Comparison of ENCODE assay signal across 1 cellular context in genomic region chr12:57416039-57416996, GRCh38.
A peak's percentile ranks its signal among the peaks of the same experiment; 100 is the strongest.
TF ChIP-seq lines count a peak whose summit lies in the region.

No MANE protein-coding gene starts in this region.

TF ChIP-seq in HEK293, 187 proteins besides CTCF, POLR2A, EP300 and RAD21 (continued from another document and continues in another):
- TF ChIP-seq ZNF324 (tag by site-specific recombination; IDR thresholded peaks at IDR 0.05) (no peak), KLF9 (tag by site-specific recombination; IDR thresholded peaks at IDR 0.05; ENCODE audit: low read depth) (no peak), ZNF16 (tag by site-specific recombination; IDR thresholded peaks at IDR 0.05; ENCODE audit: low read depth) (no peak), OSR2 (tag by site-specific recombination; IDR thresholded peaks at IDR 0.05) (peak; percentile 39; the same call in 1 of the 2 replicates), ZNF362 (tag by site-specific recombination; IDR thresholded peaks at IDR 0.05) (peak; percentile 84), SP7 (tag by site-specific recombination; IDR thresholded peaks at IDR 0.05) (peak; percentile 87), ZNF121 (tag by site-specific recombination; IDR thresholded peaks at IDR 0.05) (peak; percentile 68; the same call in 1 of the 2 replicates), ZNF391 (tag by site-specific recombination; IDR thresholded peaks at IDR 0.05; ENCODE audit: borderline replicate concordance, low read depth) (no peak), ZNF626 (tag by site-specific recombination; IDR thresholded peaks at IDR 0.05) (no peak), ZBTB44 (tag by site-specific recombination; IDR thresholded peaks at IDR 0.05) (no peak), KLF16 (tag by site-specific recombination; IDR thresholded peaks at IDR 0.05) (no peak), ZNF830 (tag by site-specific recombination; IDR thresholded peaks at IDR 0.05; ENCODE audit: low read depth) (no peak), ZBTB49 (tag by site-specific recombination; IDR thresholded peaks at IDR 0.05; ENCODE audit: low read depth) (no peak), ZNF670 (tag by site-specific recombination; IDR thresholded peaks at IDR 0.05; ENCODE audit: low read depth) (no peak), ZNF211 (tag by site-specific recombination; IDR thresholded peaks at IDR 0.05; ENCODE audit: low read depth) (no peak), ZNF10 (tag by site-specific recombination; IDR thresholded peaks at IDR 0.05) (no peak), ZBTB21 (tag by site-specific recombination; IDR thresholded peaks at IDR 0.05) (no peak), ZBTB11 (tag by site-specific recombination; conservative IDR thresholded peaks at IDR 0.05; ENCODE audit: low read depth) (no peak), ZNF449 (tag by site-specific recombination; IDR thresholded peaks at IDR 0.05) (no peak), ZNF148 (tag by site-specific recombination; IDR thresholded peaks at IDR 0.05; ENCODE audit: borderline replicate concordance) (no peak), ZNF175 (tag by site-specific recombination; IDR thresholded peaks at IDR 0.05) (no peak), ZNF394 (tag by site-specific recombination; IDR thresholded peaks at IDR 0.05; ENCODE audit: borderline replicate concordance) (peak; percentile 35; the same call in 1 of the 2 replicates), ZNF677 (tag by site-specific recombination; IDR thresholded peaks at IDR 0.05) (no peak), REPIN1 (tag by site-specific recombination; IDR thresholded peaks at IDR 0.05; ENCODE audit: low read depth) (no peak), KLF17 (tag by site-specific recombination; IDR thresholded peaks at IDR 0.05) (no peak), ZNF530 (tag by site-specific recombination; IDR thresholded peaks at IDR 0.05; ENCODE audit: low read depth) (no peak), ZEB2 (tag by site-specific recombination; IDR thresholded peaks at IDR 0.05) (no peak), ZBTB48 (tag by site-specific recombination; IDR thresholded peaks at IDR 0.05) (no peak), PATZ1 (tag by site-specific recombination; IDR thresholded peaks at IDR 0.05) (peak; percentile 61), ZNF549 (tag by site-specific recombination; IDR thresholded peaks at IDR 0.05) (no peak), SCRT2 (tag by site-specific recombination; IDR thresholded peaks at IDR 0.05) (peak; percentile 34; the same call in 1 of the 2 replicates), ZNF366 (tag by site-specific recombination; conservative IDR thresholded peaks at IDR 0.05) (peak; percentile 71), ZFP3 (tag by site-specific recombination; IDR thresholded peaks at IDR 0.05; ENCODE audit: low read depth) (no peak), ZFP37 (tag by site-specific recombination; IDR thresholded peaks at IDR 0.05) (0 out of 2 replicates have a peak, but pooled peaks have one; percentile 53), ZSCAN23 (tag by site-specific recombination; IDR thresholded peaks at IDR 0.05) (no peak), AEBP2 (tag by site-specific recombination; IDR thresholded peaks at IDR 0.05; ENCODE audit: borderline replicate concordance) (no peak), ZNF274 (IDR thresholded peaks at IDR 0.05; ENCODE audit: low read length) (no peak), ZNF274 (tag by site-specific recombination; IDR thresholded peaks at IDR 0.05; ENCODE audit: borderline replicate concordance) (no peak), ZBTB7A (tag by site-specific recombination; IDR thresholded peaks at IDR 0.05; ENCODE audit: low read depth) (no peak), ZNF76 (tag by site-specific recombination; IDR thresholded peaks at IDR 0.05; ENCODE audit: borderline replicate concordance, low read depth) (no peak), ZNF341 (tag by site-specific recombination; IDR thresholded peaks at IDR 0.05; ENCODE audit: low read depth) (no peak), SP2 (tag by site-specific recombination; IDR thresholded peaks at IDR 0.05) (no peak), ZNF157 (tag by site-specific recombination; IDR thresholded peaks at IDR 0.05) (no peak), ZSCAN30 (tag by site-specific recombination; IDR thresholded peaks at IDR 0.05) (no peak), ZNF785 (tag by site-specific recombination; IDR thresholded peaks at IDR 0.05) (no peak), MEIS1 (CRISPR knock-in tag; IDR thresholded peaks at IDR 0.05; ENCODE audit: borderline replicate concordance) (no peak), PRDM1 (tag by site-specific recombination; IDR thresholded peaks at IDR 0.05) (peak; percentile 92), ZNF423 (tag by site-specific recombination; IDR thresholded peaks at IDR 0.05) (no peak), ZNF621 (tag by site-specific recombination; IDR thresholded peaks at IDR 0.05) (no peak)
